ENCODE assay signal across 19 cellular contexts in the genomic region with DNA sequence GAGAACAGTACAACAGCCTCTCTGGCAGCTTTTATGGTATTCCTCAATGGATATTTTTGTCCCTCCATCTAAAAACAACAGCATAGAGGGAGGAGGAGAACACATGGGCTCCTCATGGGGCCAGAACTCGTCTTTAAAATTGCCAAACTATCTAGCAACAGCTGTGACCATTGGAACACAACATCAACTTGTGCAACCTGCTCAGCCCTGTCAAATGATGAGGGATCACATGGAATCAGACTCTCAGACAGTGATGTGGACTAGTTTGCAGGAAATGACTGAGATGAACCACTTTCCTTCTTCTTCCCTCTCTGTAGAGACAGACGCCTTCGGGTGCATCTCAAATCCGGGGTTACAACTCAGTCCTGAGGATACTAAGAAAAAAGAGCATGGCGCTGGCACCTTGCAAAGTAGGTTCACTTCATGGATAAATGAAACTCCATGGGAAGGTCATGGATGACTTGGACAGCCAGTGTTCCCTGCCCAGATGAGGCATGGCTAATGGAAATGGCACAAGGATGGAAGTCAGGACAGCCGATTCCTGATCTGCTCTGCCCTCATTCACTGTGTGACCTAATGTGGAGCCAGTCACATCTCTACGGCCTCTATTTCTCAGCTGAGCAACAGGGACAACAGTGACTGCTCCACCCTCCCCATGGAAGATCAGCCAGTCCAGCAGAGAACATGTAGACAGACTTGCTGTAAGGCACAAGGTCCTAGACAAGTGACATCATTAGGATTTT. TPM values are rescaled to one million over a fixed set of nuclear protein-coding genes. Genes with fewer than 3 reads are reported as not detected.
DNase-seq lines count a peak whose midpoint lies in the region; ATAC-seq, FAIRE-seq and TF ChIP-seq lines count a peak whose summit lies in the region.
"Had no signal": no experiment of that assay in that cellular context is flagged by ENCODE, and none has a peak within 500 bp of the region (broad histone marks: within the 10 kb centered on the region; RNA-seq: fewer than 3 reads in every experiment).

No MANE protein-coding gene starts in this region.

- H3K27ac ChIP-seq in K562 (ENCODE audit: extremely low read depth, low read depth, low read length) (no peak overlapping the region), smooth muscle cell (ENCODE audit: low read depth) (peak overlapping the region; percentile 74), dorsolateral prefrontal cortex (peak overlapping the region in 3 of 59 donors; percentile 5 to 32 (median 19)), transverse colon (no peak overlapping the region)
- H3K27ac ChIP-seq: C4-2B, Peyer's patch, WERI-Rb-1 had no signal

- H3K79me2 ChIP-seq in K562 (ENCODE audit: control insufficient read depth, insufficient read depth, low read length) (no peaks in the 10 kb centered on the region), smooth muscle cell (ENCODE audit: low read depth) (no peaks in the 10 kb centered on the region)

- intact Hi-C loops in K562 (cut with micrococcal nuclease) = no loop called here
- intact Hi-C loops in left cardiac atrium (cut with DNase I) = no loop called here
- intact Hi-C loops in dorsolateral prefrontal cortex (cut with DNase I) = no loop called here
- intact Hi-C loops in transverse colon (cut with DNase I; ENCODE audit: low total_unique reads) = no loop called here

- no peaks in the 10 kb centered on the region for H3K9me1 ChIP-seq in K562 (ENCODE audit: control insufficient read depth, insufficient read depth, low read length)

- H3K4me3 ChIP-seq in K562 (no peak overlapping the region), smooth muscle cell (no peak overlapping the region), dorsolateral prefrontal cortex (no peak overlapping the region), transverse colon (no peak overlapping the region)
- H3K4me3 ChIP-seq: Peyer's patch had no signal

- peak; percentile 51 for ATAC-seq in K562
- ATAC-seq in left cardiac atrium = peak; percentile 17 to 29
- ATAC-seq in GM21529 (IDR thresholded peaks at IDR 0.05; ENCODE audit: unreplicated experiment) = no peak

- no peaks in the 10 kb centered on the region for H4K20me1 ChIP-seq in K562 (replicated peaks; ENCODE audit: control insufficient read depth, insufficient read depth, low read length)
- no peaks in the 10 kb centered on the region for H4K20me1 ChIP-seq in smooth muscle cell (ENCODE audit: low read depth)

- H3K9ac ChIP-seq in K562 (ENCODE audit: insufficient read depth in 1 of 2, low read depth in 2 of 2, low read length in 2 of 2) (no peak overlapping the region), smooth muscle cell (ENCODE audit: low read depth) (no peak overlapping the region)

- TF ChIP-seq CTCF in K562 (IDR thresholded peaks at IDR 0.05 in 2 of 3, conservative IDR thresholded peaks at IDR 0.05 in 1 of 3; ENCODE audit: insufficient read depth in 2 of 3, low read depth in 1 of 3, low read length in 3 of 3) (no peak), smooth muscle cell (IDR thresholded peaks at IDR 0.05; ENCODE audit: borderline replicate concordance, insufficient read depth, poor library complexity, severe bottlenecking) (no peak), dorsolateral prefrontal cortex (IDR thresholded peaks at IDR 0.05 in 54 of 56, conservative IDR thresholded peaks at IDR 0.05 in 2 of 56; ENCODE audit: low read depth in 1 of 56, partially characterized antibody in 56 of 56) (no peak), transverse colon (IDR thresholded peaks at IDR 0.05) (no peak)

- H3K4me2 ChIP-seq in K562 (ENCODE audit: insufficient read depth, low read length) = no peak overlapping the region
- no peak overlapping the region for H3K4me2 ChIP-seq in smooth muscle cell

- H3F3A ChIP-seq in smooth muscle cell (ENCODE audit: low read depth) = peaks cover 13% of the 10 kb centered on the region

- DNase-seq in GM03348 (ENCODE audit: low spot score) = peak; percentile 37
- DNase-seq in K562 (ENCODE audit: extremely low read depth in 1 of 4, low spot score in 3 of 4) = no peak
- no peak for DNase-seq in left cardiac atrium
- no peak for DNase-seq in smooth muscle cell (lab: John Stamatoyannopoulos, UW; ENCODE audit: unreplicated experiment)
- no peak for DNase-seq in dorsolateral prefrontal cortex
- no peak for DNase-seq in DMS79 (lab: John Stamatoyannopoulos, UW)
- no peak for DNase-seq in transverse colon
- DNase-seq: activated CD8-positive, alpha-beta memory T cell treated with anti-CD3 and anti-CD28 coated beads for 24 hours; activated effector memory CD4-positive, alpha-beta T cell treated with Interleukin-2 at 50 U/mL for 16 hours; dermis blood vessel endothelial cell; foreskin melanocyte; mesendoderm; NCI-H2029; NCI-H524 treated with DMSO at 0.1 percent for 48 hours; Peyer's patch; WERI-Rb-1 had no signal

- H3K9me3 ChIP-seq in K562 (replicated peaks; ENCODE audit: control insufficient read depth, insufficient read depth, low read depth, low read length) = no peaks in the 10 kb centered on the region; the same call in 1 of the 2 replicates
- no peaks in the 10 kb centered on the region for H3K9me3 ChIP-seq in smooth muscle cell (replicated peaks; ENCODE audit: low read depth)
- no peaks in the 10 kb centered on the region for H3K9me3 ChIP-seq in transverse colon
- H3K9me3 ChIP-seq: Peyer's patch had no signal

- TF ChIP-seq POLR2A in K562 (conservative IDR thresholded peaks at IDR 0.05) (0 out of 2 replicates have a peak, but pooled peaks have one; percentile 24), transverse colon (IDR thresholded peaks at IDR 0.05) (no peak)

- no peak for FAIRE-seq in K562 (lab: Jason Lieb, UNC)
- FAIRE-seq: urothelium cell line had no signal

- no TSS peak for BruUV-seq in K562 (replicated peaks; lab: Mats Ljungman, UMichigan)

- POLR2A ChIA-PET in K562 (lab: Yijun Ruan, JAX) = interaction anchor here (1.2 kb wide), 1 partner anchor 10 kb away, joined by 4 read pairs; no protein-coding TSS in a partner anchor

- WGBS in K562 (ENCODE audit: insufficient coverage, low coverage, missing lambda C conversion rate) = 60% methylated on average over 7 of the region's 7 CpGs
- 95% methylated on average over 7 of the region's 7 CpGs for WGBS in smooth muscle cell (ENCODE audit: low lambda C conversion rate)
- 90 to 93% methylated on average over 3 to 7 of the region's 7 CpGs for WGBS in transverse colon (ENCODE audit: low coverage in 1 of 2), 2 donors

- H2AFZ ChIP-seq in K562 (ENCODE audit: low read depth, low read length) (no peak overlapping the region), smooth muscle cell (ENCODE audit: low read depth) (no peak overlapping the region)

- TF ChIP-seq RAD21 in K562 (CRISPR knock-in tag; conservative IDR thresholded peaks at IDR 0.05 in 1 of 2, IDR thresholded peaks at IDR 0.05 in 1 of 2) = no peak

- TF ChIP-seq EP300 in K562 (IDR thresholded peaks at IDR 0.05; ENCODE audit: low read length) = no peak
- no peak for TF ChIP-seq EP300 in transverse colon (IDR thresholded peaks at IDR 0.05; ENCODE audit: low read depth)

- H3K4me1 ChIP-seq in K562 (replicated peaks in 1 of 2; ENCODE audit: control insufficient read depth in 2 of 2, insufficient read depth in 2 of 2, low read length in 2 of 2) (no peaks in the 10 kb centered on the region), smooth muscle cell (ENCODE audit: low read depth) (peaks cover 14% of the 10 kb centered on the region), transverse colon (no peaks in the 10 kb centered on the region)
- H3K4me1 ChIP-seq: Peyer's patch had no signal

- CTCF ChIA-PET in K562 (lab: Yijun Ruan, JAX; ENCODE audit: low intra/inter-chr PET ratio) = no interaction called here

- in situ Hi-C loops in K562 (cut with MboI) (no loop called here), transverse colon (cut with MboI; ENCODE audit: low pct_ligation_motif_present in 1 of 4, low pct_unique_long_range_greater_than_20kb in 1 of 4, low sequenced_read_pairs in 3 of 4) (loop anchor here in 1 of 4 donors (25.0 kb wide), 1 partner anchor 209 kb away; no protein-coding TSS in a partner anchor)

- H3K36me3 ChIP-seq in K562 (ENCODE audit: control insufficient read depth, insufficient read depth, low read length) (peaks cover 21% of the 10 kb centered on the region; the same call in 2 of the 3 replicates), smooth muscle cell (ENCODE audit: low read depth) (peaks cover 13% of the 10 kb centered on the region), transverse colon (peaks cover 0 to 15% (median 2%) of the 10 kb centered on the region in 4 donors)
- H3K36me3 ChIP-seq: WERI-Rb-1 had no signal

- H3K27me3 ChIP-seq in K562 (ENCODE audit: control insufficient read depth in 2 of 2, insufficient read depth in 2 of 2, low read length in 2 of 2) = no peaks in the 10 kb centered on the region
- no peaks in the 10 kb centered on the region for H3K27me3 ChIP-seq in smooth muscle cell (ENCODE audit: low read depth)
- no peaks in the 10 kb centered on the region for H3K27me3 ChIP-seq in dorsolateral prefrontal cortex
- H3K27me3 ChIP-seq in transverse colon = no peaks in the 10 kb centered on the region
- H3K27me3 ChIP-seq: Peyer's patch had no signal

RNA-seq across cellular contexts. Expression of gene DGKI, which starts 24.6 kb away (rescaled TPM):
- total RNA-seq in K562 (2011; cell fraction: chromatin; rRNA removed; ENCODE audit: low replicate concordance) = not detected in 2 replicates
- 0.33 TPM in 1 of 2 replicates, not detected in the other for total RNA-seq in K562 (2011; cell fraction: nucleolus; rRNA removed)
- total RNA-seq in K562 (2011; cell fraction: nucleoplasm; rRNA removed) = not detected in 2 replicates
- total RNA-seq in K562 (2014; rRNA removed) = 0.54 TPM in 1 of 2 replicates, not detected in the other
- not detected in 2 replicates for total RNA-seq in K562 (2014; rRNA removed; fragmentation: Illumina TruSeq; extraction: Trizol)
- 0.11 TPM in 1 of 2 replicates, not detected in the other for total RNA-seq in K562 (2015; rRNA removed; fragmentation: Illumina TruSeq; extraction: Trizol)
- total RNA-seq in K562 (2021) = not detected in 2 replicates
- polyA plus RNA-seq in K562 (2011; rRNA removed) = 0.18 TPM in 1 of 2 replicates, not detected in the other
- polyA plus RNA-seq in K562 (2011; cell fraction: cytosol; rRNA removed) = not detected in 2 replicates
- polyA plus RNA-seq in K562 (2011; cell fraction: nucleus; rRNA removed) = 0.01 and 0.03 TPM in 2 replicates
- 0.01 and 0.19 TPM in 2 replicates for polyA plus RNA-seq in K562 (2012)
- not detected in 2 replicates for polyA plus RNA-seq in K562 (2014; fragmentation: Illumina TruSeq; extraction: Trizol)
- polyA plus RNA-seq in K562 (2014; fragmentation: Nextera tagmentation; extraction: Ambion mirVana) = under 1 TPM in 1 of 2 experiments, not detected in 1; 0.11 TPM
- not detected in 2 replicates for polyA plus RNA-seq in K562 (2014; rRNA removed)
- 0.09 and 0.18 TPM in 2 replicates for polyA minus RNA-seq in K562 (2011; rRNA and poly(A)+ RNA removed)
- not detected in 2 replicates for polyA minus RNA-seq in K562 (2011; cell fraction: cytosol; rRNA and poly(A)+ RNA removed)
- not detected in 2 replicates for polyA minus RNA-seq in K562 (2011; cell fraction: nucleus; rRNA and poly(A)+ RNA removed)
- total RNA-seq in left cardiac atrium = 10 to 100 TPM in 1 of 2 donors, 1 to 10 TPM in 1; 7.2 to 19.1 TPM
- 3.5 and 6.2 TPM in 2 replicates for total RNA-seq in smooth muscle cell
- polyA plus RNA-seq in smooth muscle cell = 1.6 and 2.5 TPM in 2 replicates
- 100 to 1,000 TPM in 70 of 120 experiments, 10 to 100 TPM in 50; 46.2 to 154 (median 103) TPM for total RNA-seq in dorsolateral prefrontal cortex
- 1 to 10 TPM in 1 of 4 donors, under 1 TPM in 2, not detected in 1; 0.64 to 1.2 (median 1.00) TPM for total RNA-seq in transverse colon
